ENCODE assay signal across 9 cellular contexts in the genomic region with DNA sequence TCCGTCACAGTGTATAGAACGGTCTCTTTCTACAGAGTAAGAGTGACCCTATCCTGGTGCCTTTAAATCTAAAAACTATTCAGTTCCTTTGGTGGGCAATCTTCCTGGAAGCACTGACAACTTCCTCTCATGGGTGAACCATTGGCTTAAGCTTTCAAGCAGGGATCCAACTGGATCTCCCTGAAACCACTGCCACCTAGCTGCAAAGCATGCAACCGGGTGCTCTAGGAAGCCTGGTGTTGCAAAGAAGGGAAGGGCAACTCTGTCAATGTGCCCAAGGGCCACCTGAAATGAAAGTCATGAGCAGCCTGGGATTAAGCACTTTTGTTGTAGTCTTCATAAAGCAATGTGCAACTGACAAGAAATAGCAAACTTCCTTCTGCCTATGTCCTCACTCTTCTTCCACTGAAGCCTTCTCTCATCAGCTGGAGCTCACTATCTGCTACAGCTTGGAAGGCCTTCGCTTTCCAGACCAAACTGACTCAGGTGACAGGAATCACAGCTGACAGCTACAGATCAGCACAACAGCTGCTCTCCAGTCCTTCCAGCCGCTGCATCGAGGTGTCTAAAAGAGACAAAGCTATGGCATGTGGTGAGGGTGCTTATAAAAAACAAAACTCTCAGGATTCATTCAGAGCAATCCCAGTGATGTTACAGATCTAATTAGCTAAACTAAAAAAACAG. TPM values are rescaled to one million over a fixed set of nuclear protein-coding genes. Genes with fewer than 3 reads are reported as not detected.
DNase-seq lines count a peak whose midpoint lies in the region; ATAC-seq, FAIRE-seq and TF ChIP-seq lines count a peak whose summit lies in the region.
"Had no signal": no experiment of that assay in that cellular context is flagged by ENCODE, and none has a peak within 500 bp of the region (broad histone marks: within the 10 kb centered on the region; RNA-seq: fewer than 3 reads in every experiment).

No MANE protein-coding gene starts in this region.

- peak; percentile 64 for TF ChIP-seq CTCF in brain microvascular endothelial cell (IDR thresholded peaks at IDR 0.05; ENCODE audit: low read depth, low read length, missing control alignments)
- peak in 1 of 3 experiments; percentile 28 for TF ChIP-seq CTCF in ascending aorta (IDR thresholded peaks at IDR 0.05)

- H3K4me3 ChIP-seq in brain microvascular endothelial cell (ENCODE audit: low read depth, low read length) (no peak overlapping the region), ascending aorta (no peak overlapping the region)

- H3K27me3 ChIP-seq in brain microvascular endothelial cell (replicated peaks) (no peaks in the 10 kb centered on the region), ascending aorta (no peaks in the 10 kb centered on the region)

- H3K36me3 ChIP-seq in brain microvascular endothelial cell (replicated peaks) (peaks cover 31% of the 10 kb centered on the region), ascending aorta (peaks cover 43 to 83% of the 10 kb centered on the region in 2 donors)

- in situ Hi-C loops in brain microvascular endothelial cell (cut with HindIII; ENCODE audit: low pct_ligation_motif_present, low sequenced_read_pairs) = no loop called here

- H3K9me3 ChIP-seq in ascending aorta = no peaks in the 10 kb centered on the region

- intact Hi-C loops in left colon (cut with DNase I, micrococcal nuclease) = no loop called here
- intact Hi-C loops in ascending aorta (cut with DNase I) = no loop called here

- CTCF ChIA-PET in HEK293T (lab: Yijun Ruan, JAX) = interaction anchor here (0.7 to 1.5 kb wide), 3 partner anchors 9 to 49 kb away, joined by 3 to 4 read pairs (median 3); no protein-coding TSS in a partner anchor

- H3K4me1 ChIP-seq in ascending aorta = no peaks in the 10 kb centered on the region
- H3K4me1 ChIP-seq: parathyroid adenoma had no signal

- no peak overlapping the region for H3K27ac ChIP-seq in brain microvascular endothelial cell
- no peak overlapping the region for H3K27ac ChIP-seq in ascending aorta
- H3K27ac ChIP-seq: parathyroid adenoma had no signal

- POLR2A ChIA-PET in HEK293T (lab: Yijun Ruan, JAX) = no interaction called here

- DNase-seq in Ammon's horn (ENCODE audit: low spot score) = peak; percentile 57
- peak; percentile 13 for DNase-seq in HTR-8/SVneo (ENCODE audit: insufficient read length, low spot score)
- no peak for DNase-seq in brain microvascular endothelial cell
- DNase-seq in left colon = peak in 1 of 2 donors; percentile 17
- DNase-seq in epidermal melanocyte (ENCODE audit: insufficient read length, low spot score) = no peak
- DNase-seq in ascending aorta (ENCODE audit: low spot score in 2 of 2) = no peak
- no peak for DNase-seq in HEK293T (ENCODE audit: extremely low spot score)

- ATAC-seq in left colon = peak; percentile 68
- no peak for ATAC-seq in HG02938 (IDR thresholded peaks at IDR 0.05; ENCODE audit: unreplicated experiment)

- no peak for FAIRE-seq in HTR-8/SVneo (lab: Jason Lieb, UNC)

TF ChIP-seq in HEK293T, 16 proteins besides CTCF, POLR2A, EP300 and RAD21:
- TF ChIP-seq NFRKB (IDR thresholded peaks at IDR 0.05) (no peak), SP1 (IDR thresholded peaks at IDR 0.05) (no peak), FOXM1 (IDR thresholded peaks at IDR 0.05; ENCODE audit: borderline replicate concordance) (no peak), SUZ12 (IDR thresholded peaks at IDR 0.05) (no peak), LEF1 (IDR thresholded peaks at IDR 0.05; ENCODE audit: borderline replicate concordance) (no peak), FOXA1 (IDR thresholded peaks at IDR 0.05) (no peak), ARNT (IDR thresholded peaks at IDR 0.05) (no peak)
- TF ChIP-seq, protein P1, sequence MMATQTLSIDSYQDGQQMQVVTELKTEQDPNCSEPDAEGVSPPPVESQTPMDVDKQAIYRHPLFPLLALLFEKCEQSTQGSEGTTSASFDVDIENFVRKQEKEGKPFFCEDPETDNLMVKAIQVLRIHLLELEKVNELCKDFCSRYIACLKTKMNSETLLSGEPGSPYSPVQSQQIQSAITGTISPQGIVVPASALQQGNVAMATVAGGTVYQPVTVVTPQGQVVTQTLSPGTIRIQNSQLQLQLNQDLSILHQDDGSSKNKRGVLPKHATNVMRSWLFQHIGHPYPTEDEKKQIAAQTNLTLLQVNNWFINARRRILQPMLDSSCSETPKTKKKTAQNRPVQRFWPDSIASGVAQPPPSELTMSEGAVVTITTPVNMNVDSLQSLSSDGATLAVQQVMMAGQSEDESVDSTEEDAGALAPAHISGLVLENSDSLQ (IDR thresholded peaks at IDR 0.05) = no peak

RNA-seq across cellular contexts. Expression of a gene that starts 46.1 kb away (rescaled TPM):
- total RNA-seq in left colon (10 to 100 TPM; 17.6 to 23.8 TPM), ascending aorta (33.2 TPM)

RNA-seq across cellular contexts. Expression of a gene that starts 55.9 kb away (rescaled TPM):
- 1 to 10 TPM; 4.1 to 5.2 TPM for total RNA-seq in left colon
- total RNA-seq in ascending aorta = 4.5 TPM

Comparison
In these comparisons a context has a peak if more than half of its experiments do, and no peak if none do; other contexts are left out.
1. DNase-seq: peak in Ammon's horn (single experiment) and HTR-8/SVneo (single experiment); none in brain microvascular endothelial cell (single experiment), epidermal melanocyte (single experiment), ascending aorta (0 of 2) and HEK293T (single experiment).